ENCODE assay signal across 24 cellular contexts in the genomic region with DNA sequence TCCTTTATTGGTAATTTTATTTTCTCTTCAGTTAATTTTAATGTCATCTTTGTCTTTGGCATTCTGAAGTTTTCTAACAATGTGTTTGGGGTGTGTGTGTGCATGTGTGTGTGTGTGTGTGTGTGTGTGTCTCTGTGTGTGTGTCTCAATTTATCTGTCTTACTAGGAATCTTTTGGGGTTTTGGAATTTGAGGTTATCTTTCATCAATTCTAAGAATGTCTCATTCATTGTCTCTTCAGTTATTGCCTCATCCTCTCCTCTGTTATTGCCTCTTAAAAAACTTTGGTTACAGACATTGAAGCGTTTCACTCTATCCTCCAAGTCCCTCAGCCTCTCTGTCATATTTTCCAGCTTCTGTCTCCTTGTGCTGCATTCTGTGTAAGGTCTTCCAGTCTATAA. TPM values are rescaled to one million over a fixed set of nuclear protein-coding genes. Genes with fewer than 3 reads are reported as not detected.
"Had no signal": no experiment of that assay in that cellular context is flagged by ENCODE, and none has a peak within 500 bp of the region (broad histone marks: within the 10 kb centered on the region; RNA-seq: fewer than 3 reads in every experiment).

No MANE protein-coding gene starts in this region.

- H3K9me3 ChIP-seq: upper lobe of right lung had no signal

- H3K27ac ChIP-seq: body of pancreas, dorsolateral prefrontal cortex, left ventricle myocardium inferior, upper lobe of right lung had no signal

- H3K27me3 ChIP-seq: body of pancreas, upper lobe of right lung had no signal

- DNase-seq: activated CD4-positive, alpha-beta memory T cell treated with anti-CD3 and anti-CD28 coated beads for 36 hours; activated CD4-positive, alpha-beta T cell treated with anti-CD3 and anti-CD28 coated beads for 4 hours; activated naive CD4-positive, alpha-beta T cell treated with anti-CD3 and anti-CD28 coated beads for 36 hours; activated T-cell treated with anti-CD3 and anti-CD28 coated beads for 4 hours; body of pancreas; caudate nucleus; dorsolateral prefrontal cortex; foreskin melanocyte; glutamatergic neuron; hippocampal formation; left ventricle myocardium inferior; mammary epithelial cell; midbrain; nephron progenitor cell; nucleus accumbens; retina; stimulated activated CD4-positive, alpha-beta T cell treated with anti-CD3 and anti-CD28 coated beads, Interleukin-12 subunit alpha, Interleukin-12 subunit beta, amount 100 ng/mL, for 4 hours; stimulated activated CD4-positive, alpha-beta T cell treated with anti-CD3 and anti-CD28 coated beads, Interleukin-1b, Interleukin-23, amount 100 ng/mL, for 48 hours; stimulated activated CD8-positive, alpha-beta memory T cell treated with anti-CD3 and anti-CD28 coated beads, Interleukin-4, amount 100 ng/mL, for 48 hours; stimulated activated naive CD4-positive, alpha-beta T cell; T1000; upper lobe of right lung had no signal

- H3K4me3 ChIP-seq: body of pancreas, dorsolateral prefrontal cortex, left ventricle myocardium inferior, upper lobe of right lung had no signal

- H3K36me3 ChIP-seq: left ventricle myocardium inferior, upper lobe of right lung had no signal

- FAIRE-seq: keratinocyte had no signal

- H3K4me1 ChIP-seq: left ventricle myocardium inferior, upper lobe of right lung had no signal

RNA-seq across cellular contexts. Expression of a gene that starts 18.1 kb away (rescaled TPM):
- total RNA-seq: T-helper 1 cell treated with Interleukin-12 subunit alpha and Interleukin-12 subunit beta and Interleukin-4 antibody, amounts not matched to agents 30 ng/mL and 1 ng/mL, for 36 hours had no signal
